In genomic region chr18:12883684-12884520, GRCh38 we compare ENCODE assay signal across 8 cellular contexts. TPM values are rescaled to one million over a fixed set of nuclear protein-coding genes. Genes with fewer than 3 reads are reported as not detected.
A peak's percentile ranks its signal among the peaks of the same experiment; 100 is the strongest.
DNase-seq lines count a peak whose midpoint lies in the region; ATAC-seq and TF ChIP-seq lines count a peak whose summit lies in the region.

TSS of gene PTPN2 (minus strand) at chr18:12884237. CDS start at chr18:12884141, 96 bp downstream.

- peak; percentile 80 for ATAC-seq in GM18907 (IDR thresholded peaks at IDR 0.05; ENCODE audit: unreplicated experiment)
- peak; percentile 63 for ATAC-seq in HG03139 (IDR thresholded peaks at IDR 0.05; ENCODE audit: unreplicated experiment)

- POLR2A ChIA-PET in AG04450 (lab: Yijun Ruan, JAX), result interaction anchor here (0.6 to 1.6 kb wide), 41 partner anchors 11 to 600 kb away, joined by 3 to 18 read pairs (median 5); partner anchors contain the start of genes AFG3L2, CEP76 and PSMG2

- H3K9me3 ChIP-seq in AG04450 (ENCODE audit: control insufficient read depth, insufficient read depth, low read length), result no peaks in the 10 kb centered on the region
- no peaks in the 10 kb centered on the region for H3K9me3 ChIP-seq in iPS-20b (ENCODE audit: insufficient read depth, low read depth, low read length)

- H3K27ac ChIP-seq in AG04450 (ENCODE audit: low read depth, low read length) (peak within 1 kb of the TSS; percentile 98), VCaP (peak within 1 kb of the TSS; percentile 95), iPS-20b (ENCODE audit: low read length) (peak within 1 kb of the TSS; percentile 82), skin epidermis (peak within 1 kb of the TSS; percentile 92 to 100 (median 99))

- no peaks in the 10 kb centered on the region for H3K36me3 ChIP-seq in iPS-20b (ENCODE audit: insufficient read depth, low read depth, low read length)

- in situ Hi-C loops in T47D (cut with HindIII; ENCODE audit: low pct_unique_long_range_greater_than_20kb, low sequenced_read_pairs), result no loop called here

- peak within 1 kb of the TSS; percentile 91 for H3K4me3 ChIP-seq in AG04450 (ENCODE audit: low read depth, low read length)
- H3K4me3 ChIP-seq in iPS-20b (ENCODE audit: low read length), result peak within 1 kb of the TSS; percentile 91
- H3K4me3 ChIP-seq in skin epidermis, result peak within 1 kb of the TSS; percentile 73 to 94 (median 85)

- CTCF ChIA-PET in AG04450 (lab: Charles Lee), result interaction anchor here (0.5 to 4.2 kb wide), 11 partner anchors 9 to 286 kb away, joined by 3 to 29 read pairs (median 4); no protein-coding TSS in a partner anchor

- H3K27me3 ChIP-seq in AG04450 (ENCODE audit: control insufficient read depth, insufficient read depth, low read length), result peaks cover 2% of the 10 kb centered on the region
- no peaks in the 10 kb centered on the region; the same call in 1 of the 2 replicates for H3K27me3 ChIP-seq in iPS-20b (ENCODE audit: insufficient read depth, low read length)

- H3K4me1 ChIP-seq in iPS-20b (ENCODE audit: insufficient read depth, low read length), result peaks cover 33% of the 10 kb centered on the region

- H3K9ac ChIP-seq in iPS-20b (ENCODE audit: low read depth, low read length), result peak within 1 kb of the TSS; percentile 93

- DNase-seq in AG04450 (ENCODE audit: low read depth, low spot score) (peak; percentile 90), NCI-H2196 treated with DMSO at 0.1 percent for 48 hours (lab: John Stamatoyannopoulos, UW; ENCODE audit: unreplicated experiment) (peak; percentile 95), T47D (ENCODE audit: low read depth in 1 of 2, low spot score in 1 of 2) (peak; percentile 88 to 89)

- TF ChIP-seq CTCF in AG04450 (IDR thresholded peaks at IDR 0.05; ENCODE audit: low read depth, low read length) (no peak), VCaP (conservative IDR thresholded peaks at IDR 0.05) (no peak)

RNA-seq across cellular contexts. Expression of gene PTPN2, which starts in this region (rescaled TPM):
- 19.8 and 25.9 TPM in 2 replicates for polyA plus RNA-seq in AG04450 (2011; rRNA removed)
- polyA minus RNA-seq in AG04450 (2011; rRNA and poly(A)+ RNA removed), result 15.9 and 17.2 TPM in 2 replicates

Comparison
In these comparisons a context has a peak if more than half of its experiments do, and no peak if none do; other contexts are left out.
1. Peak in every context shown above with its lines: DNase-seq, ATAC-seq, H3K4me3 ChIP-seq and H3K27ac ChIP-seq.